ENCODE assay signal across 23 cellular contexts in genomic region chr11:57150454-57150917, GRCh38. TPM values are rescaled to one million over a fixed set of nuclear protein-coding genes. Genes with fewer than 3 reads are reported as not detected.
A peak's percentile ranks its signal among the peaks of the same experiment; 100 is the strongest.
DNase-seq lines count a peak whose midpoint lies in the region; ATAC-seq and TF ChIP-seq lines count a peak whose summit lies in the region.
"Had no signal": no experiment of that assay in that cellular context is flagged by ENCODE, and none has a peak within 500 bp of the region (broad histone marks: within the 10 kb centered on the region; RNA-seq: fewer than 3 reads in every experiment).

No MANE protein-coding gene starts in this region.

- H3K23ac ChIP-seq in mesendoderm (ENCODE audit: low read length), result no peak overlapping the region

- H3K4me2 ChIP-seq in mesendoderm (ENCODE audit: low read length), result no peak overlapping the region

- H2AK5ac ChIP-seq in mesendoderm (ENCODE audit: low read length), result no peak overlapping the region

- peaks cover 12% of the 10 kb centered on the region for H3K4me1 ChIP-seq in mesendoderm (ENCODE audit: control insufficient read depth, low read depth, low read length)
- H3K4me1 ChIP-seq in gastroesophageal sphincter, result no peaks in the 10 kb centered on the region
- H3K4me1 ChIP-seq: gastrocnemius medialis, uterus had no signal

- H4K8ac ChIP-seq in mesendoderm (ENCODE audit: low read depth, low read length), result no peak overlapping the region

- H2BK5ac ChIP-seq in mesendoderm (ENCODE audit: low read length), result peak overlapping the region; percentile 89

- H3K27ac ChIP-seq in mesendoderm (ENCODE audit: low read depth, low read length), result no peak overlapping the region
- H3K27ac ChIP-seq in gastroesophageal sphincter, result no peak overlapping the region
- H3K27ac ChIP-seq: gastrocnemius medialis, uterus had no signal

- peak overlapping the region; percentile 78 for H3K56ac ChIP-seq in mesendoderm (ENCODE audit: low read length)

- TF ChIP-seq CTCF in gastroesophageal sphincter (IDR thresholded peaks at IDR 0.05), result no peak
- no peak for TF ChIP-seq CTCF in GM13976 (IDR thresholded peaks at IDR 0.05; ENCODE audit: borderline replicate concordance, control extremely low read depth, extremely low read depth, insufficient read depth, missing control alignments)

- H3K27me3 ChIP-seq in mesendoderm (ENCODE audit: insufficient read depth, low read length, poor library complexity) (no peaks in the 10 kb centered on the region), gastroesophageal sphincter (peaks cover 14% of the 10 kb centered on the region)
- H3K27me3 ChIP-seq: gastrocnemius medialis, uterus had no signal

- H3K9me3 ChIP-seq in gastroesophageal sphincter, result no peaks in the 10 kb centered on the region
- H3K9me3 ChIP-seq: gastrocnemius medialis, uterus had no signal

- TF ChIP-seq EP300 in gastroesophageal sphincter (IDR thresholded peaks at IDR 0.05), result no peak

- H2BK15ac ChIP-seq in mesendoderm (replicated peaks; ENCODE audit: low read depth), result no peak overlapping the region

- no peaks in the 10 kb centered on the region for H3K36me3 ChIP-seq in mesendoderm (ENCODE audit: control insufficient read depth, insufficient read depth, low read length)
- no peaks in the 10 kb centered on the region for H3K36me3 ChIP-seq in gastroesophageal sphincter
- H3K36me3 ChIP-seq: gastrocnemius medialis, uterus had no signal

- H2BK120ac ChIP-seq in mesendoderm (ENCODE audit: low read depth, low read length), result no peak overlapping the region

- H3K4me3 ChIP-seq in mesendoderm (ENCODE audit: low read length) (no peak overlapping the region), gastroesophageal sphincter (no peak overlapping the region)
- H3K4me3 ChIP-seq: gastrocnemius medialis, uterus had no signal

- H4K5ac ChIP-seq in mesendoderm (ENCODE audit: low read length), result no peak overlapping the region

- H3K79me1 ChIP-seq in mesendoderm (ENCODE audit: low read length), result no peaks in the 10 kb centered on the region

- H3K4ac ChIP-seq in mesendoderm (ENCODE audit: low read depth, low read length), result no peak overlapping the region

- ATAC-seq in gastroesophageal sphincter, result no peak
- ATAC-seq: activated naive CD8-positive, alpha-beta T cell treated with anti-CD3 and anti-CD28 coated beads, Interleukin-2, amount 50 U/mL, for 24 hours; gastrocnemius medialis; Right ventricle myocardium inferior; stimulated activated effector memory CD8-positive, alpha-beta T cell treated with anti-CD3 and anti-CD28 coated beads, Interleukin-12 subunit alpha, Interleukin-12 subunit beta, amount 100 ng/mL, for 72 hours had no signal

- WGBS in mesendoderm (ENCODE audit: extremely low coverage, insufficient coverage, low lambda C conversion rate), result no CpG with 5 or more reads among the region's 4 CpGs
- 25 to 29% methylated on average over 2 of the region's 4 CpGs for WGBS in gastroesophageal sphincter (ENCODE audit: low coverage in 1 of 2), 2 donors

- peak overlapping the region; percentile 22 for H3K18ac ChIP-seq in mesendoderm (ENCODE audit: low read length)

- in situ Hi-C loops in GM13976 (cut with MboI; ENCODE audit: low sequenced_read_pairs, unreplicated experiment), result no loop called here

- no peaks in the 10 kb centered on the region for H3K79me2 ChIP-seq in mesendoderm (ENCODE audit: control insufficient read depth, insufficient read depth, low read length)

- peak; percentile 19 for DNase-seq in Daoy (ENCODE audit: low read depth)
- peak; percentile 4 for DNase-seq in NCI-H226
- peak; percentile 44 for DNase-seq in astrocyte of the hippocampus (ENCODE audit: low read depth, low spot score)
- peak; percentile 72 for DNase-seq in mesendoderm
- DNase-seq in DMS53 treated with DMSO at 0.1 percent for 48 hours (lab: John Stamatoyannopoulos, UW; ENCODE audit: unreplicated experiment), result no peak
- no peak for DNase-seq in HuH-7.5 (ENCODE audit: low spot score)
- DNase-seq in GM13976 (ENCODE audit: low spot score), result no peak
- DNase-seq: activated CD4-positive, alpha-beta T cell treated with anti-CD3 and anti-CD28 coated beads, Interleukin-2, amount 10 ng/mL, durations not matched to agents 24 days and 14 days; activated effector memory CD4-positive, alpha-beta T cell treated with Interleukin-2 at 50 U/mL for 16 hours; activated naive CD8-positive, alpha-beta T cell treated with anti-CD3 and anti-CD28 coated beads, Interleukin-2, amount 50 U/mL, for 24 hours; gastrocnemius medialis; GDM1; mesenchymal stem cell; NCI-H1436 treated with DMSO at 0.1 percent for 48 hours; NCI-H2171; NCI-H526; uterus had no signal

- no peak for TF ChIP-seq POLR2A in gastroesophageal sphincter (IDR thresholded peaks at IDR 0.05)

- H3K9ac ChIP-seq in mesendoderm (ENCODE audit: low read length), result peak overlapping the region; percentile 45

RNA-seq across cellular contexts. Expression of gene LRRC55, which starts 31.3 kb away (rescaled TPM):
- total RNA-seq in Daoy (2014; rRNA removed; shearing (Covaris generic)), result under 0.01 and 0.03 TPM in 2 replicates
- 0.38 TPM for polyA plus RNA-seq in mesendoderm (2013, experiment 1 of 2)
- 0.25 TPM for polyA plus RNA-seq in mesendoderm (2013, experiment 2 of 2)
- total RNA-seq in gastroesophageal sphincter, result under 1 TPM in 2 of 4 donors, not detected in 2; 0.12 to 0.13 TPM
- total RNA-seq: activated CD4-positive, alpha-beta T cell treated with anti-CD3 and anti-CD28 coated beads, Interleukin-2, amount 10 ng/mL, durations not matched to agents 24 days and 14 days; gastrocnemius medialis; HT1080; natural killer cell treated with Interleukin-12 subunit alpha and Interleukin-12 subunit beta and Interleukin-15 and Interleukin-18, amount 100 ng/mL, for 72 hours; posterior vena cava had no signal

Comparison
In these comparisons a context has a peak if more than half of its experiments do, and no peak if none do; other contexts are left out.
1. DNase-seq: peak in Daoy (single experiment), NCI-H226 (single experiment), astrocyte of the hippocampus (single experiment) and mesendoderm (single experiment); none in DMS53 treated with DMSO at 0.1 percent for 48 hours (single experiment), HuH-7.5 (single experiment) and GM13976 (single experiment).